In genomic region chrX:142149919-142150318, GRCh38 we compare ENCODE assay signal across 38 cellular contexts. TPM values are rescaled to one million over a fixed set of nuclear protein-coding genes. Genes with fewer than 3 reads are reported as not detected.
"Had no signal": no experiment of that assay in that cellular context is flagged by ENCODE, and none has a peak within 500 bp of the region (broad histone marks: within the 10 kb centered on the region; RNA-seq: fewer than 3 reads in every experiment).

No MANE protein-coding gene starts in this region.

- H3K27me3 Mint-ChIP-seq: activated CD4-positive, alpha-beta memory T cell treated with anti-CD3 and anti-CD28 coated beads, Interleukin-2, amount 10 ng/mL, durations not matched to agents 7 days and 5 days; activated CD4-positive, alpha-beta T cell treated with anti-CD3 and anti-CD28 coated beads, Interleukin-2, amount 10 ng/mL, durations not matched to agents 24 days and 14 days; activated CD8-positive, alpha-beta memory T cell treated with anti-CD3 and anti-CD28 coated beads, Interleukin-2, amount 10 ng/mL, durations not matched to agents 7 days and 5 days; activated naive CD4-positive, alpha-beta T cell treated with anti-CD3 and anti-CD28 coated beads, Interleukin-2, amount 10 ng/mL, durations not matched to agents 7 days and 5 days; activated naive CD4-positive, alpha-beta T cell treated with anti-CD3 and anti-CD28 coated beads, Interleukin-2, amount 50 U/mL, for 24 hours; activated naive CD8-positive, alpha-beta T cell; activated naive CD8-positive, alpha-beta T cell treated with anti-CD3 and anti-CD28 coated beads, Interleukin-2, amount 10 ng/mL, durations not matched to agents 7 days and 5 days; activated naive CD8-positive, alpha-beta T cell treated with anti-CD3 and anti-CD28 coated beads, Interleukin-2, amount 50 U/mL, for 24 hours; brain; central memory CD8-positive, alpha-beta T cell had no signal

- H3K27ac ChIP-seq: ascending aorta, cardiac muscle cell, WERI-Rb-1 had no signal

- H3K36me3 ChIP-seq: ascending aorta, cardiac muscle cell, WERI-Rb-1 had no signal

- H3K9me3 Mint-ChIP-seq: activated naive CD4-positive, alpha-beta T cell treated with anti-CD3 and anti-CD28 coated beads, Interleukin-2, amount 50 U/mL, for 24 hours; activated T-cell treated with anti-CD3 and anti-CD28 coated beads, Interleukin-2, amount 50 U/mL, for 24 hours had no signal

- H3K4me1 Mint-ChIP-seq: activated CD4-positive, alpha-beta memory T cell treated with anti-CD3 and anti-CD28 coated beads, Interleukin-2, amount 10 ng/mL, durations not matched to agents 7 days and 5 days; activated CD4-positive, alpha-beta T cell treated with anti-CD3 and anti-CD28 coated beads, Interleukin-2, amount 10 ng/mL, durations not matched to agents 24 days and 14 days; activated CD8-positive, alpha-beta memory T cell treated with anti-CD3 and anti-CD28 coated beads, Interleukin-2, amount 10 ng/mL, durations not matched to agents 7 days and 5 days; activated naive CD4-positive, alpha-beta T cell treated with anti-CD3 and anti-CD28 coated beads, Interleukin-2, amount 10 ng/mL, durations not matched to agents 7 days and 5 days; activated naive CD4-positive, alpha-beta T cell treated with anti-CD3 and anti-CD28 coated beads, Interleukin-2, amount 50 U/mL, for 24 hours; activated naive CD8-positive, alpha-beta T cell treated with anti-CD3 and anti-CD28 coated beads, Interleukin-2, amount 10 ng/mL, durations not matched to agents 7 days and 5 days; activated naive CD8-positive, alpha-beta T cell treated with anti-CD3 and anti-CD28 coated beads, Interleukin-2, amount 50 U/mL, for 24 hours; brain; central memory CD8-positive, alpha-beta T cell; WTC11 had no signal

- H3K4me1 ChIP-seq: ascending aorta had no signal

- H3K9me3 ChIP-seq: ascending aorta had no signal

- H3K27ac Mint-ChIP-seq: activated CD4-positive, alpha-beta memory T cell treated with anti-CD3 and anti-CD28 coated beads, Interleukin-2, amount 10 ng/mL, durations not matched to agents 7 days and 5 days; activated CD4-positive, alpha-beta T cell treated with anti-CD3 and anti-CD28 coated beads, Interleukin-2, amount 10 ng/mL, durations not matched to agents 24 days and 14 days; activated CD8-positive, alpha-beta memory T cell treated with anti-CD3 and anti-CD28 coated beads, Interleukin-2, amount 10 ng/mL, durations not matched to agents 7 days and 5 days; activated CD8-positive, alpha-beta T cell treated with anti-CD3 and anti-CD28 coated beads, Interleukin-2, amount 10 ng/mL, durations not matched to agents 7 days and 5 days; activated naive CD4-positive, alpha-beta T cell treated with anti-CD3 and anti-CD28 coated beads, Interleukin-2, amount 10 ng/mL, durations not matched to agents 7 days and 5 days; activated naive CD4-positive, alpha-beta T cell treated with anti-CD3 and anti-CD28 coated beads, Interleukin-2, amount 50 U/mL, for 24 hours; activated naive CD8-positive, alpha-beta T cell; activated naive CD8-positive, alpha-beta T cell treated with anti-CD3 and anti-CD28 coated beads, Interleukin-2, amount 10 ng/mL, durations not matched to agents 7 days and 5 days; activated naive CD8-positive, alpha-beta T cell treated with anti-CD3 and anti-CD28 coated beads, Interleukin-2, amount 50 U/mL, for 24 hours; activated T-cell treated with anti-CD3 and anti-CD28 coated beads, Interleukin-2, amount 50 U/mL, for 24 hours; activated T-helper 2 cell treated with anti-CD3 and anti-CD28 coated beads, Interferon-gamma antibody, Interleukin-2, Interleukin-4, amounts not matched to agents 10 μg/mL and 5 μg/mL and 100 μg/mL, durations not matched to agents 14 hours and 24 hours and 36 hours; brain; T-helper 1 cell treated with Interleukin-12 subunit alpha and Interleukin-12 subunit beta and Interleukin-4 antibody, amounts not matched to agents 30 μg/mL and 1 μg/mL, for 36 hours; T-helper 2 cell treated with Interferon-gamma antibody and Interleukin-4, amounts not matched to agents 5 μg/mL and 100 μg/mL, for 36 hours; WTC11 had no signal

- DNase-seq: activated CD4-positive, alpha-beta memory T cell treated with anti-CD3 and anti-CD28 coated beads, Interleukin-2, amount 10 ng/mL, durations not matched to agents 7 days and 5 days; activated CD4-positive, alpha-beta T cell treated with anti-CD3 and anti-CD28 coated beads for 4 hours; activated CD4-positive, alpha-beta T cell treated with anti-CD3 and anti-CD28 coated beads, Interleukin-2, amount 10 ng/mL, durations not matched to agents 24 days and 14 days; activated CD4-positive, alpha-beta T cell treated with anti-CD3 and anti-CD28 coated beads, Interleukin-2, amount 50 U/mL, for 1 hour; activated CD4-positive, alpha-beta T cell treated with anti-CD3 and anti-CD28 coated beads, Interleukin-2, amount 50 U/mL, for 4 hours; activated CD4-positive, CD25-positive, alpha-beta regulatory T cell; activated CD8-positive, alpha-beta memory T cell treated with anti-CD3 and anti-CD28 coated beads for 24 hours; activated CD8-positive, alpha-beta memory T cell treated with anti-CD3 and anti-CD28 coated beads, Interleukin-2, amount 10 ng/mL, durations not matched to agents 7 days and 5 days; activated CD8-positive, alpha-beta memory T cell treated with anti-CD3 and anti-CD28 coated beads, Interleukin-2, amount 50 U/mL, for 48 hours; activated CD8-positive, alpha-beta T cell treated with anti-CD3 and anti-CD28 coated beads, Interleukin-2, amount 10 ng/mL, durations not matched to agents 7 days and 5 days; activated effector memory CD4-positive, alpha-beta T cell treated with Interleukin-2 at 50 U/mL for 16 hours; activated gamma-delta T cell; activated naive CD4-positive, alpha-beta T cell treated with anti-CD3 and anti-CD28 coated beads, Interleukin-2, amount 10 ng/mL, durations not matched to agents 7 days and 5 days; activated naive CD4-positive, alpha-beta T cell treated with Interleukin-2 at 50 U/mL for 16 hours; activated naive CD8-positive, alpha-beta T cell treated with anti-CD3 and anti-CD28 coated beads, Interleukin-2, amount 10 ng/mL, durations not matched to agents 7 days and 5 days; activated naive CD8-positive, alpha-beta T cell treated with anti-CD3 and anti-CD28 coated beads, Interleukin-2, amount 50 U/mL, for 24 hours; activated T-cell treated with anti-CD3 and anti-CD28 coated beads, Interleukin-2, amount 50 U/mL, for 24 hours; activated T-cell treated with anti-CD3 and anti-CD28 coated beads, Interleukin-2, amount 50 U/mL, for 48 hours; amygdala; anterior cingulate cortex; caudate nucleus; cerebellar nuclear complex; T-helper 1 cell; T-helper 2 cell; T-helper 9 cell; WERI-Rb-1 had no signal

- H3K36me3 Mint-ChIP-seq: activated CD8-positive, alpha-beta memory T cell treated with anti-CD3 and anti-CD28 coated beads, Interleukin-2, amount 10 ng/mL, durations not matched to agents 7 days and 5 days; activated naive CD4-positive, alpha-beta T cell treated with anti-CD3 and anti-CD28 coated beads, Interleukin-2, amount 10 ng/mL, durations not matched to agents 7 days and 5 days; activated naive CD4-positive, alpha-beta T cell treated with anti-CD3 and anti-CD28 coated beads, Interleukin-2, amount 50 U/mL, for 24 hours; activated naive CD8-positive, alpha-beta T cell; activated naive CD8-positive, alpha-beta T cell treated with anti-CD3 and anti-CD28 coated beads, Interleukin-2, amount 10 ng/mL, durations not matched to agents 7 days and 5 days; brain had no signal

- H3K4me3 ChIP-seq: ascending aorta, cardiac muscle cell had no signal

- H3K4me3 Mint-ChIP-seq: activated CD4-positive, alpha-beta memory T cell treated with anti-CD3 and anti-CD28 coated beads, Interleukin-2, amount 10 ng/mL, durations not matched to agents 7 days and 5 days; activated CD4-positive, alpha-beta T cell treated with anti-CD3 and anti-CD28 coated beads, Interleukin-2, amount 10 ng/mL, durations not matched to agents 24 days and 14 days; activated CD8-positive, alpha-beta memory T cell treated with anti-CD3 and anti-CD28 coated beads, Interleukin-2, amount 10 ng/mL, durations not matched to agents 7 days and 5 days; activated CD8-positive, alpha-beta T cell treated with anti-CD3 and anti-CD28 coated beads, Interleukin-2, amount 10 ng/mL, durations not matched to agents 7 days and 5 days; activated naive CD4-positive, alpha-beta T cell treated with anti-CD3 and anti-CD28 coated beads, Interleukin-2, amount 10 ng/mL, durations not matched to agents 7 days and 5 days; activated naive CD4-positive, alpha-beta T cell treated with anti-CD3 and anti-CD28 coated beads, Interleukin-2, amount 50 U/mL, for 24 hours; activated naive CD8-positive, alpha-beta T cell; activated naive CD8-positive, alpha-beta T cell treated with anti-CD3 and anti-CD28 coated beads, Interleukin-2, amount 10 ng/mL, durations not matched to agents 7 days and 5 days; activated naive CD8-positive, alpha-beta T cell treated with anti-CD3 and anti-CD28 coated beads, Interleukin-2, amount 50 U/mL, for 24 hours; activated T-cell treated with anti-CD3 and anti-CD28 coated beads, Interleukin-2, amount 50 U/mL, for 24 hours; brain; central memory CD8-positive, alpha-beta T cell; T-helper 1 cell treated with Interleukin-12 subunit alpha and Interleukin-12 subunit beta and Interleukin-4 antibody, amounts not matched to agents 30 μg/mL and 1 μg/mL, for 36 hours; T-helper 2 cell treated with Interferon-gamma antibody and Interleukin-4, amounts not matched to agents 5 μg/mL and 100 μg/mL, for 36 hours; WTC11 had no signal

RNA-seq across cellular contexts. Expression of gene MAGEC2, which starts 55.2 kb away (rescaled TPM):
- total RNA-seq: activated CD4-positive, alpha-beta memory T cell treated with anti-CD3 and anti-CD28 coated beads, Interleukin-2, amount 10 ng/mL, durations not matched to agents 7 days and 5 days; activated CD4-positive, alpha-beta T cell treated with anti-CD3 and anti-CD28 coated beads, Interleukin-2, amount 10 ng/mL, durations not matched to agents 24 days and 14 days; activated CD8-positive, alpha-beta memory T cell treated with anti-CD3 and anti-CD28 coated beads, Interleukin-2, amount 10 ng/mL, durations not matched to agents 7 days and 5 days; activated CD8-positive, alpha-beta T cell treated with anti-CD3 and anti-CD28 coated beads, Interleukin-2, amount 10 ng/mL, durations not matched to agents 7 days and 5 days; activated naive CD8-positive, alpha-beta T cell treated with anti-CD3 and anti-CD28 coated beads, Interleukin-2, amount 10 ng/mL, durations not matched to agents 7 days and 5 days; activated T-helper 2 cell treated with anti-CD3 and anti-CD28 coated beads, Interferon-gamma antibody, Interleukin-2, Interleukin-4, amounts not matched to agents 10 μg/mL and 5 μg/mL and 100 μg/mL, durations not matched to agents 14 hours and 24 hours and 36 hours; ascending aorta; bronchial epithelial cell; cardiac muscle cell; chondrocyte had no signal
